ENCODE assay signal across 9 cellular contexts in genomic region chr17:65041518-65041917, GRCh38. TPM values are rescaled to one million over a fixed set of nuclear protein-coding genes. Genes with fewer than 3 reads are reported as not detected.
DNase-seq lines count a peak whose midpoint lies in the region; ATAC-seq, FAIRE-seq and TF ChIP-seq lines count a peak whose summit lies in the region.
"Had no signal": no experiment of that assay in that cellular context is flagged by ENCODE, and none has a peak within 500 bp of the region (broad histone marks: within the 10 kb centered on the region; RNA-seq: fewer than 3 reads in every experiment).

No MANE protein-coding gene starts in this region.

- intact Hi-C loops in thyroid gland (cut with DNase I) = no loop called here

- 87% methylated on average over 4 of the region's 4 CpGs; no CpG with 5 or more reads in 1 of the 2 experiments for WGBS in H1 (ENCODE audit: extremely low coverage in 1 of 2, insufficient coverage in 1 of 2, insufficient read length in 1 of 2, insufficient replicate concordance in 2 of 2, low coverage in 1 of 2, low lambda C conversion rate in 2 of 2, missing lambda C conversion rate in 1 of 2), 2 experiments
- 91% methylated on average over 4 of the region's 4 CpGs for WGBS in smooth muscle cell (ENCODE audit: low lambda C conversion rate)
- WGBS in thyroid gland, 2 donors = 64 to 73% methylated on average over 4 of the region's 4 CpGs

- no peak overlapping the region for H2BK20ac ChIP-seq in H1 (ENCODE audit: low read length)

- H3K4me3 ChIP-seq in GM23338 (no peak overlapping the region), H1 (ENCODE audit: extremely low read depth in 1 of 4, insufficient read depth in 2 of 4, low read depth in 3 of 4, low read length in 4 of 4) (no peak overlapping the region), smooth muscle cell (no peak overlapping the region), thyroid gland (replicated peaks in 1 of 3) (no peak overlapping the region)

- H3K36me3 Mint-ChIP-seq in GM23338 (ENCODE audit: low read depth) = peaks cover 29% of the 10 kb centered on the region
- H3K36me3 Mint-ChIP-seq in T-helper 2 cell treated with Interferon-gamma antibody and Interleukin-4, amounts not matched to agents 5 μg/mL and 100 μg/mL, for 36 hours (ENCODE audit: low read depth) = peaks cover 56% of the 10 kb centered on the region

- DNase-seq in GM23338 (ENCODE audit: low spot score) (no peak), H1 (ENCODE audit: low read depth in 1 of 2, low spot score in 2 of 2) (no peak), smooth muscle cell (lab: John Stamatoyannopoulos, UW; ENCODE audit: unreplicated experiment) (no peak), middle frontal gyrus (ENCODE audit: extremely low spot score, low spot score) (no peak), thyroid gland (no peak)
- DNase-seq in T-helper 2 cell treated with Interferon-gamma antibody and Interleukin-4, amounts not matched to agents 5 μg/mL and 100 μg/mL, for 36 hours (ENCODE audit: low spot score) = no peak
- DNase-seq: nucleus accumbens had no signal

- no peak overlapping the region for H3K4me3 Mint-ChIP-seq in GM23338
- H3K4me3 Mint-ChIP-seq in T-helper 2 cell treated with Interferon-gamma antibody and Interleukin-4, amounts not matched to agents 5 μg/mL and 100 μg/mL, for 36 hours = peak overlapping the region; percentile 74

- H3K4me2 ChIP-seq in GM23338 (no peak overlapping the region), H1 (ENCODE audit: insufficient read depth in 1 of 2, low read depth in 2 of 2, low read length in 2 of 2) (no peak overlapping the region), smooth muscle cell (no peak overlapping the region)

- H2BK15ac ChIP-seq in H1 (ENCODE audit: low read length) = no peak overlapping the region

- H3K9me3 ChIP-seq in H1 (ENCODE audit: insufficient read depth in 2 of 2, low read depth in 1 of 2, low read length in 1 of 2) = no peaks in the 10 kb centered on the region
- no peaks in the 10 kb centered on the region for H3K9me3 ChIP-seq in smooth muscle cell (replicated peaks; ENCODE audit: low read depth)
- H3K9me3 ChIP-seq in thyroid gland = no peaks in the 10 kb centered on the region

- TF ChIP-seq CTCF in GM23338 (conservative IDR thresholded peaks at IDR 0.05; ENCODE audit: low read depth in 2 of 2) (no peak), H1 (IDR thresholded peaks at IDR 0.05; ENCODE audit: control extremely low read depth in 1 of 3, insufficient read depth in 1 of 3, low read depth in 1 of 3, low read length in 3 of 3) (no peak), smooth muscle cell (IDR thresholded peaks at IDR 0.05; ENCODE audit: borderline replicate concordance, insufficient read depth, poor library complexity, severe bottlenecking) (no peak), thyroid gland (IDR thresholded peaks at IDR 0.05) (no peak)

- no peaks in the 10 kb centered on the region for H3K27me3 Mint-ChIP-seq in GM23338 (ENCODE audit: insufficient read depth, low read depth, poor library complexity)
- no peaks in the 10 kb centered on the region for H3K27me3 Mint-ChIP-seq in T-helper 2 cell treated with Interferon-gamma antibody and Interleukin-4, amounts not matched to agents 5 μg/mL and 100 μg/mL, for 36 hours (ENCODE audit: low read depth)

- no peak for TF ChIP-seq EP300 in H1 (IDR thresholded peaks at IDR 0.05; ENCODE audit: borderline replicate concordance in 1 of 2, low read depth in 2 of 2, low read length in 2 of 2)

- no peaks in the 10 kb centered on the region for H3K9me3 Mint-ChIP-seq in GM23338
- no peaks in the 10 kb centered on the region for H3K9me3 Mint-ChIP-seq in T-helper 2 cell treated with Interferon-gamma antibody and Interleukin-4, amounts not matched to agents 5 μg/mL and 100 μg/mL, for 36 hours

- H3K27me3 ChIP-seq in GM23338 (ENCODE audit: insufficient read depth) (no peaks in the 10 kb centered on the region), H1 (replicated peaks in 1 of 4; ENCODE audit: control insufficient read depth in 3 of 4, extremely low read depth in 1 of 4, insufficient read depth in 3 of 4, low read length in 3 of 4) (no peaks in the 10 kb centered on the region), smooth muscle cell (ENCODE audit: low read depth) (no peaks in the 10 kb centered on the region), thyroid gland (no peaks in the 10 kb centered on the region)

- no peak overlapping the region for H4K5ac ChIP-seq in H1 (ENCODE audit: insufficient read length, low read depth, low read length)

- H3K4me1 ChIP-seq in GM23338 (ENCODE audit: insufficient read depth) = no peaks in the 10 kb centered on the region
- no peaks in the 10 kb centered on the region for H3K4me1 ChIP-seq in H1 (replicated peaks in 1 of 4; ENCODE audit: control insufficient read depth in 3 of 4, insufficient read depth in 4 of 4, low read length in 3 of 4)
- H3K4me1 ChIP-seq in smooth muscle cell (ENCODE audit: low read depth) = no peaks in the 10 kb centered on the region
- peaks cover 31 to 64% of the 10 kb centered on the region in 2 donors for H3K4me1 ChIP-seq in thyroid gland

- TF ChIP-seq POLR2A in H1 (IDR thresholded peaks at IDR 0.05; ENCODE audit: control extremely low read depth in 1 of 2, low read depth in 2 of 2, low read length in 2 of 2) (no peak), thyroid gland (IDR thresholded peaks at IDR 0.05) (no peak)

- H4K8ac ChIP-seq in H1 (ENCODE audit: extremely low read depth, insufficient read depth, low read length) = peak overlapping the region; percentile 62; the same call in 1 of the 2 replicates

- CTCF ChIA-PET in H1 (lab: Charles Lee; ENCODE audit: partially characterized antibody) = interaction anchor here (1.2 kb wide), 1 partner anchor 9 kb away, joined by 4 read pairs; no protein-coding TSS in a partner anchor

- H3K27ac Mint-ChIP-seq in GM23338 = no peak overlapping the region
- peak overlapping the region; percentile 89 for H3K27ac Mint-ChIP-seq in T-helper 2 cell treated with Interferon-gamma antibody and Interleukin-4, amounts not matched to agents 5 μg/mL and 100 μg/mL, for 36 hours

- no peaks in the 10 kb centered on the region for H3K9me2 ChIP-seq in GM23338 (ENCODE audit: insufficient read depth)

- H3K36me3 ChIP-seq in GM23338 (ENCODE audit: insufficient read depth) (peaks cover 2% of the 10 kb centered on the region), H1 (ENCODE audit: control insufficient read depth in 2 of 4, insufficient read depth in 4 of 4, low read length in 3 of 4) (peaks cover 0 to 11% (median 3%) of the 10 kb centered on the region in 4 experiments; a peak in 3 of 8 replicates), smooth muscle cell (ENCODE audit: low read depth) (no peaks in the 10 kb centered on the region), thyroid gland (no peaks in the 10 kb centered on the region)

- H2BK120ac ChIP-seq in H1 (replicated peaks; ENCODE audit: low read depth, low read length) = no peak overlapping the region

- H3K56ac ChIP-seq in H1 (replicated peaks; ENCODE audit: insufficient read length, low read depth, low read length) = no peak overlapping the region

- no peaks in the 10 kb centered on the region for H3F3A ChIP-seq in GM23338 (replicated peaks; ENCODE audit: low read depth)
- H3F3A ChIP-seq in smooth muscle cell (ENCODE audit: low read depth) = peaks cover 19% of the 10 kb centered on the region

- H3K27ac ChIP-seq in GM23338 (ENCODE audit: low read depth) (no peak overlapping the region), H1 (ENCODE audit: low read depth, low read length) (no peak overlapping the region), smooth muscle cell (ENCODE audit: low read depth) (peak overlapping the region; percentile 77), thyroid gland (no peak overlapping the region)

- no peak for TF ChIP-seq RAD21 in H1 (IDR thresholded peaks at IDR 0.05 in 1 of 2, conservative IDR thresholded peaks at IDR 0.05 in 1 of 2; ENCODE audit: low read depth in 2 of 2, low read length in 2 of 2)

- no peak overlapping the region for H2AK5ac ChIP-seq in H1 (ENCODE audit: low read depth, low read length)

- no peak overlapping the region for H2BK12ac ChIP-seq in H1 (ENCODE audit: low read depth, low read length)

- H3K23me2 ChIP-seq in H1 (ENCODE audit: low read depth, low read length) = no peaks in the 10 kb centered on the region

- peaks cover 10% of the 10 kb centered on the region; the same call in 2 of the 3 replicates for H3K4me1 Mint-ChIP-seq in GM23338
- H3K4me1 Mint-ChIP-seq in T-helper 2 cell treated with Interferon-gamma antibody and Interleukin-4, amounts not matched to agents 5 μg/mL and 100 μg/mL, for 36 hours (ENCODE audit: low read depth) = peaks cover 60% of the 10 kb centered on the region

- no peak overlapping the region for H3K18ac ChIP-seq in H1 (ENCODE audit: extremely low read depth, low read length)

- H3K4ac ChIP-seq in H1 (replicated peaks; ENCODE audit: insufficient read length, low read depth, low read length) = no peak overlapping the region

- 0 out of 2 replicates have a peak, but pooled peaks cover 10% of the 10 kb centered on the region for H4K20me1 ChIP-seq in GM23338 (replicated peaks; ENCODE audit: insufficient read depth)
- peaks cover 0 to 11% of the 10 kb centered on the region in 2 experiments for H4K20me1 ChIP-seq in H1 (replicated peaks in 1 of 2; ENCODE audit: control insufficient read depth in 1 of 2, insufficient read depth in 2 of 2, low read length in 2 of 2)
- H4K20me1 ChIP-seq in smooth muscle cell (ENCODE audit: low read depth) = peaks cover 98% of the 10 kb centered on the region

- ATAC-seq in GM23338 (peak; percentile 36; the same call in 2 of the 3 replicates), GM19328 (IDR thresholded peaks at IDR 0.05; ENCODE audit: unreplicated experiment) (no peak)

- no peak overlapping the region for H3K23ac ChIP-seq in H1 (ENCODE audit: insufficient read length)

- POLR2A ChIA-PET in H1 (lab: Charles Lee; ENCODE audit: partially characterized antibody) = interaction anchor here (0.6 to 0.7 kb wide), 2 partner anchors 12 to 53 kb away, joined by 3 to 4 read pairs; no protein-coding TSS in a partner anchor

- H2AFZ ChIP-seq in GM23338 (no peak overlapping the region), H1 (ENCODE audit: low read length) (no peak overlapping the region), smooth muscle cell (ENCODE audit: low read depth) (no peak overlapping the region)

- H2BK5ac ChIP-seq in H1 (ENCODE audit: low read depth, low read length) = no peak overlapping the region

- no peak overlapping the region for H3K9ac ChIP-seq in H1 (replicated peaks in 1 of 4; ENCODE audit: extremely low read depth in 1 of 4, low read depth in 3 of 4, low read length in 3 of 4)
- no peak overlapping the region for H3K9ac ChIP-seq in smooth muscle cell (ENCODE audit: low read depth)

- no peak overlapping the region for H3K14ac ChIP-seq in H1 (ENCODE audit: insufficient read length)

- no peak overlapping the region for H4K91ac ChIP-seq in H1 (replicated peaks; ENCODE audit: insufficient read length, low read length)

- H3K79me2 ChIP-seq in GM23338 (replicated peaks; ENCODE audit: insufficient read depth) (peaks cover 100% of the 10 kb centered on the region), H1 (ENCODE audit: control insufficient read depth in 1 of 2, insufficient read depth in 2 of 2, low read length in 2 of 2) (peaks cover 8 to 87% of the 10 kb centered on the region in 2 experiments), smooth muscle cell (ENCODE audit: low read depth) (peaks cover 100% of the 10 kb centered on the region)

- H3K79me1 ChIP-seq in H1 (ENCODE audit: low read depth, low read length) = 0 out of 2 replicates have a peak, but pooled peaks cover 4% of the 10 kb centered on the region

- FAIRE-seq in H1 (lab: Jason Lieb, UNC) = no peak
- FAIRE-seq: urothelium cell line had no signal

RNA-seq across cellular contexts. Expression of gene GNA13, which starts 15.0 kb away (rescaled TPM):
- total RNA-seq in GM23338 (2014; rRNA removed; shearing (Covaris generic)) = 88.1 and 95.5 TPM in 2 replicates
- polyA plus RNA-seq in GM23338 (2016; fragmentation: Nextera tagmentation; extraction: Ambion mirVana) (19.0 and 20.2 TPM in 2 replicates), H1 (2011; rRNA removed) (16.2 and 29.2 TPM in 2 replicates), smooth muscle cell (21.5 and 25.8 TPM in 2 replicates)
- total RNA-seq in H1 (2021; fragmentation: NEBNext Ultra II Directional; extraction: Animal tissue kit (Norgen Biotek cat#: 25700)) = 55.5 and 58.7 TPM in 2 replicates
- polyA plus RNA-seq in H1 (2011; cell fraction: cytosol; rRNA removed) = 28.3 TPM
- polyA plus RNA-seq in H1 (2011; cell fraction: nucleus; rRNA removed) = 12.9 TPM
- polyA plus RNA-seq in H1 (2012, experiment 1 of 2) = 17.2 to 33.1 TPM (median 21.4 TPM) in 4 replicates
- 2.4 TPM for polyA plus RNA-seq in H1 (2012, experiment 2 of 2)
- polyA plus RNA-seq in H1 (2013, experiment 1 of 2) = 27.9 TPM
- polyA plus RNA-seq in H1 (2013, experiment 2 of 2) = 25.8 TPM
- 51.9 and 68.1 TPM in 2 replicates for polyA minus RNA-seq in H1 (2011; rRNA and poly(A)+ RNA removed)
- polyA minus RNA-seq in H1 (2011; cell fraction: cytosol; rRNA and poly(A)+ RNA removed) = 29.4 TPM
- polyA minus RNA-seq in H1 (2011; cell fraction: nucleus; rRNA and poly(A)+ RNA removed) = 47.4 TPM
- total RNA-seq in smooth muscle cell (87.2 and 111 TPM in 2 replicates), thyroid gland (10 to 100 TPM; 39.4 to 59.4 (median 49.9) TPM)
